Comparison of ENCODE assay signal across 21 cellular contexts in genomic region chr14:61128382-61129167, GRCh38.
A peak's percentile ranks its signal among the peaks of the same experiment; 100 is the strongest.
DNase-seq lines count a peak whose midpoint lies in the region; ATAC-seq and TF ChIP-seq lines count a peak whose summit lies in the region.
"Had no signal": no experiment of that assay in that cellular context is flagged by ENCODE, and none has a peak within 500 bp of the region (broad histone marks: within the 10 kb centered on the region; RNA-seq: fewer than 3 reads in every experiment).

No MANE protein-coding gene starts in this region.

- H3K27me3 Mint-ChIP-seq in MCF 10A (ENCODE audit: insufficient read depth, unreplicated experiment), result no peaks in the 10 kb centered on the region

- TF ChIP-seq CTCF in MCF 10A (IDR thresholded peaks at IDR 0.05; ENCODE audit: unreplicated experiment), result no peak
- no peak for TF ChIP-seq CTCF in breast epithelium (IDR thresholded peaks at IDR 0.05)
- TF ChIP-seq CTCF in OCI-LY7 (conservative IDR thresholded peaks at IDR 0.05; ENCODE audit: low read length), result no peak
- no peak for TF ChIP-seq CTCF in right atrium auricular region (IDR thresholded peaks at IDR 0.05)

- H3K27me3 ChIP-seq in breast epithelium (no peaks in the 10 kb centered on the region), right atrium auricular region (no peaks in the 10 kb centered on the region)
- H3K27me3 ChIP-seq: adrenal gland, heart right ventricle, stomach had no signal

- no peaks in the 10 kb centered on the region for H4K20me1 ChIP-seq in OCI-LY7 (ENCODE audit: insufficient read depth, low read length)

- POLR2A ChIA-PET in MCF 10A (lab: Yijun Ruan, JAX) (no interaction called here), OCI-LY7 (lab: Charles Lee) (interaction anchor here (0.6 to 0.7 kb wide), 3 partner anchors 124 to 1515 kb away, joined by 3 to 4 read pairs (median 3); no protein-coding TSS in a partner anchor)

- BruUV-seq in MCF 10A (replicated peaks; lab: Mats Ljungman, UMichigan) (no TSS peak), OCI-LY7 (replicated peaks; lab: Mats Ljungman, UMichigan) (no TSS peak)

- H3K27ac Mint-ChIP-seq in MCF 10A (ENCODE audit: low read depth, unreplicated experiment), result peak overlapping the region; percentile 8
- H3K27ac Mint-ChIP-seq: activated T-helper 2 cell treated with anti-CD3 and anti-CD28 coated beads, Interferon-gamma antibody, Interleukin-2, Interleukin-4, amounts not matched to agents 10 μg/mL and 5 μg/mL and 100 μg/mL, durations not matched to agents 14 hours and 24 hours and 36 hours had no signal

- no peaks in the 10 kb centered on the region for H3K36me3 Mint-ChIP-seq in MCF 10A (ENCODE audit: insufficient read depth, unreplicated experiment)
- H3K36me3 Mint-ChIP-seq: CD8-positive, alpha-beta memory T cell had no signal

- no peaks in the 10 kb centered on the region for H3K9me3 ChIP-seq in breast epithelium
- H3K9me3 ChIP-seq in OCI-LY7 (ENCODE audit: low read length), result no peaks in the 10 kb centered on the region
- no peaks in the 10 kb centered on the region for H3K9me3 ChIP-seq in right atrium auricular region
- H3K9me3 ChIP-seq: adrenal gland, heart right ventricle, stomach had no signal

- no peak for TF ChIP-seq POLR2A in breast epithelium (IDR thresholded peaks at IDR 0.05)

- H3K4me3 ChIP-seq in breast epithelium (no peak overlapping the region), OCI-LY7 (ENCODE audit: low read depth, low read length, poor library complexity, severe bottlenecking) (no peak overlapping the region), right atrium auricular region (no peak overlapping the region)
- H3K4me3 ChIP-seq: adrenal gland, heart right ventricle, stomach had no signal

- no peaks in the 10 kb centered on the region for H3K79me2 ChIP-seq in OCI-LY7 (ENCODE audit: insufficient read depth, low read depth, low read length)

- no peaks in the 10 kb centered on the region for H3K9me2 ChIP-seq in OCI-LY7 (ENCODE audit: insufficient read depth, low read length)

- DNase-seq in MCF 10A (ENCODE audit: unreplicated experiment) (no peak), breast epithelium (ENCODE audit: low spot score in 2 of 2) (no peak), OCI-LY7 (ENCODE audit: low spot score) (peak; percentile 33), left lobe of liver (ENCODE audit: low spot score) (no peak), right atrium auricular region (ENCODE audit: low spot score) (no peak), H4 (ENCODE audit: low spot score) (no peak), hypothalamus (lab: John Stamatoyannopoulos, UW) (no peak), NCI-H774 (lab: John Stamatoyannopoulos, UW) (no peak)
- DNase-seq: activated CD8-positive, alpha-beta memory T cell treated with anti-CD3 and anti-CD28 coated beads for 24 hours; adrenal gland; caudate nucleus; CD8-positive, alpha-beta memory T cell; effector CD8-positive, alpha-beta T cell; heart right ventricle; islet precursor cell; NCI-H1048; NCI-H2171 treated with DMSO at 0.1 percent for 48 hours; retina; stimulated activated CD4-positive, alpha-beta T cell treated with anti-CD3 and anti-CD28 coated beads, Interleukin-15, amount 100 ng/mL, for 24 hours; stomach had no signal

- H3K27ac ChIP-seq in breast epithelium (no peak overlapping the region), OCI-LY7 (ENCODE audit: low read depth, low read length, poor library complexity, severe bottlenecking) (no peak overlapping the region), right atrium auricular region (no peak overlapping the region)
- H3K27ac ChIP-seq: adrenal gland, heart right ventricle, stomach had no signal

- peak; percentile 68 for ATAC-seq in left lobe of liver
- ATAC-seq: heart right ventricle had no signal

- H3K4me1 ChIP-seq in breast epithelium (no peaks in the 10 kb centered on the region), OCI-LY7 (ENCODE audit: insufficient read depth, low read length, poor library complexity, severe bottlenecking) (peaks cover 5% of the 10 kb centered on the region), right atrium auricular region (peaks cover 0 to 13% of the 10 kb centered on the region in 2 donors)

- CTCF ChIA-PET in MCF 10A (lab: Yijun Ruan, JAX) (interaction anchor here (0.6 to 0.7 kb wide), 2 partner anchors 17 to 70 kb away, joined by 3 to 4 read pairs; no protein-coding TSS in a partner anchor), OCI-LY7 (lab: Charles Lee; ENCODE audit: unreplicated experiment) (no interaction called here)

- peaks cover 5% of the 10 kb centered on the region for H3K4me1 Mint-ChIP-seq in MCF 10A (ENCODE audit: insufficient read depth, unreplicated experiment)
- H3K4me1 Mint-ChIP-seq: CD8-positive, alpha-beta memory T cell had no signal

- H3K36me3 ChIP-seq in breast epithelium (no peaks in the 10 kb centered on the region), OCI-LY7 (ENCODE audit: insufficient read depth, low read length) (no peaks in the 10 kb centered on the region), right atrium auricular region (no peaks in the 10 kb centered on the region)
- H3K36me3 ChIP-seq: adrenal gland, heart right ventricle, stomach had no signal

- H3K9me3 Mint-ChIP-seq in MCF 10A (ENCODE audit: unreplicated experiment), result no peaks in the 10 kb centered on the region
- H3K9me3 Mint-ChIP-seq: activated T-helper 2 cell treated with anti-CD3 and anti-CD28 coated beads, Interferon-gamma antibody, Interleukin-2, Interleukin-4, amounts not matched to agents 10 μg/mL and 5 μg/mL and 100 μg/mL, durations not matched to agents 14 hours and 24 hours and 36 hours had no signal

- H2AFZ ChIP-seq in OCI-LY7 (ENCODE audit: low read length), result peak overlapping the region; percentile 80

- intact Hi-C loops in MCF 10A (cut with micrococcal nuclease) (no loop called here), breast epithelium (cut with DNase I; ENCODE audit: low total_unique reads) (no loop called here), OCI-LY7 (cut with micrococcal nuclease; ENCODE audit: unreplicated experiment) (no loop called here)

- no peak overlapping the region for H3K4me3 Mint-ChIP-seq in MCF 10A (ENCODE audit: unreplicated experiment)
- H3K4me3 Mint-ChIP-seq: CD8-positive, alpha-beta memory T cell had no signal

- H3K4me2 ChIP-seq in OCI-LY7 (ENCODE audit: low read length), result no peak overlapping the region
